Comparison of ENCODE assay signal across 21 cellular contexts in genomic region chr13:39976481-39976880, GRCh38.
"Had no signal": no experiment of that assay in that cellular context is flagged by ENCODE, and none has a peak within 500 bp of the region (broad histone marks: within the 10 kb centered on the region; RNA-seq: fewer than 3 reads in every experiment).

No MANE protein-coding gene starts in this region.

- H3K9me3 ChIP-seq: mucosa of descending colon, upper lobe of right lung had no signal

- H3K36me3 ChIP-seq: upper lobe of right lung had no signal

- H3K4me1 ChIP-seq: upper lobe of right lung had no signal

- FAIRE-seq: islet of Langerhans, small intestine had no signal

- H3K4me3 ChIP-seq: mucosa of descending colon, upper lobe of right lung had no signal

- H3K27ac ChIP-seq: upper lobe of right lung had no signal

- DNase-seq: activated CD4-positive, alpha-beta memory T cell treated with anti-CD3 and anti-CD28 coated beads for 36 hours; activated CD4-positive, alpha-beta T cell treated with anti-CD3 and anti-CD28 coated beads for 48 hours; activated CD4-positive, CD25-positive, alpha-beta regulatory T cell; activated naive CD4-positive, alpha-beta T cell treated with Interleukin-2 at 50 U/mL for 16 hours; activated naive CD8-positive, alpha-beta T cell treated with anti-CD3 and anti-CD28 coated beads, Interleukin-2, amount 10 ng/mL, durations not matched to agents 7 days and 5 days; activated T-cell treated with anti-CD3 and anti-CD28 coated beads, Interleukin-2, amount 50 U/mL, for 48 hours; amniotic stem cell; cortex of kidney; erythroblast; foreskin melanocyte; hippocampal formation; left cardiac atrium; mesenchymal stem cell; mucosa of descending colon; occipital lobe; small intestine; stimulated activated CD4-positive, alpha-beta T cell treated with anti-CD3 and anti-CD28 coated beads, Interleukin-4, amount 100 ng/mL, for 1 hour; stimulated activated naive CD8-positive, alpha-beta T cell treated with anti-CD3 and anti-CD28 coated beads, Interleukin-15, Interleukin-2, amounts not matched to agents 100 U/mL and 50 U/mL, for 24 hours; T-helper 9 cell; upper lobe of right lung had no signal

- H3K27me3 ChIP-seq: upper lobe of right lung had no signal
